22 cellular contexts compared by ENCODE assay signal in the genomic region with DNA sequence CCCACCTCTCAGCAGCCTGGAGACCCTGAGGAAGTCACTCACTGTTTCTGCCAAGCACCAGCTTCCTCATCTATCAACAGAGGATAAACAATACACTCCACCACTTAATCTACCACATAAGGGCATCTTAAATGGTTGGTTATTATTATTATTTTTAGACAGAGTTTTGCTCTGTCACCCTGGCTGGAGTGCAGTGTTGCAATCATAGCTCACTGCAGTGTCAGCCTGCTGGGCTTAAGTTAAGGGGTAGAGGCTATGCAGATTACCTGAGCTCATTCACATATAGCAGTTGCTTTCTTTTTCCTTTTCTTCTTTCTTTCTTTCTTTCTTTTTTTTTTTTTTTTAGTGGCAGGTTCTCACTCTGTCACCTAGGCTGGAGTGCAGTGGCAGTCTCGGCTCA. TPM values are rescaled to one million over a fixed set of nuclear protein-coding genes. Genes with fewer than 3 reads are reported as not detected.
DNase-seq lines count a peak whose midpoint lies in the region; ATAC-seq and TF ChIP-seq lines count a peak whose summit lies in the region.
"Had no signal": no experiment of that assay in that cellular context is flagged by ENCODE, and none has a peak within 500 bp of the region (broad histone marks: within the 10 kb centered on the region; RNA-seq: fewer than 3 reads in every experiment).

No MANE protein-coding gene starts in this region.

- DNase-seq in AG10803 (ENCODE audit: low read depth) (peak; percentile 42), MV-4-11 (lab: John Stamatoyannopoulos, UW) (peak; percentile 35), choroid plexus epithelial cell (ENCODE audit: low read depth) (peak; percentile 22), posterior vena cava (ENCODE audit: low spot score) (peak; percentile 40), MM.1S (no peak), DMS79 treated with DMSO at 0.1 percent for 48 hours (lab: John Stamatoyannopoulos, UW) (no peak)
- DNase-seq: CD4-positive, alpha-beta T cell; DMS153; EL; GOT3; NCI-H1048; NCI-H146; NCI-H2081 treated with DMSO at 0.1 percent for 48 hours; NCI-H774; PC-3; RPMI8226; SHP77 treated with DMSO at 0.1 percent for 48 hours; SK-N-SH had no signal

- H3K4me2 ChIP-seq in MM.1S (ENCODE audit: low read depth, low read length): no peak overlapping the region
- H3K4me2 ChIP-seq: SK-N-SH had no signal

- no peaks in the 10 kb centered on the region for H3K9me2 ChIP-seq in MM.1S (replicated peaks; ENCODE audit: insufficient read depth, low read length)
- H3K9me2 ChIP-seq: SK-N-SH had no signal

- no peaks in the 10 kb centered on the region for H3K27me3 ChIP-seq in MM.1S (replicated peaks; ENCODE audit: insufficient read depth, low read length)

- peaks cover 10% of the 10 kb centered on the region for H3K4me1 ChIP-seq in MM.1S (ENCODE audit: low read length)

- H3K27ac ChIP-seq in MM.1S (ENCODE audit: low read length): no peak overlapping the region

- H3K36me3 ChIP-seq in MM.1S (replicated peaks; ENCODE audit: insufficient read depth, low read length): no peaks in the 10 kb centered on the region

- H2AFZ ChIP-seq in MM.1S (ENCODE audit: low read length): no peak overlapping the region

- H3K79me2 ChIP-seq in MM.1S (ENCODE audit: low read length): no peaks in the 10 kb centered on the region

- H3K4me3 ChIP-seq in AG10803 (ENCODE audit: low read length): no peak overlapping the region
- H3K4me3 ChIP-seq in choroid plexus epithelial cell (ENCODE audit: low read depth, low read length): no peak overlapping the region
- H3K4me3 ChIP-seq in MM.1S (ENCODE audit: low read length): no peak overlapping the region
- H3K4me3 ChIP-seq: GM12878, K562 had no signal

- H3K9ac ChIP-seq in MM.1S (ENCODE audit: low read length): no peak overlapping the region
- H3K9ac ChIP-seq: SK-N-SH had no signal

- no peaks in the 10 kb centered on the region for H3F3A ChIP-seq in MM.1S (ENCODE audit: insufficient read depth, low read length)

- no peaks in the 10 kb centered on the region for H4K20me1 ChIP-seq in MM.1S (ENCODE audit: insufficient read depth, low read length)

- H3K9me3 ChIP-seq in MM.1S (replicated peaks; ENCODE audit: insufficient read depth, low read length): no peaks in the 10 kb centered on the region

- TF ChIP-seq CTCF in AG10803 (conservative IDR thresholded peaks at IDR 0.05; ENCODE audit: low read length) (no peak), choroid plexus epithelial cell (conservative IDR thresholded peaks at IDR 0.05; ENCODE audit: low read depth, low read length) (no peak), MM.1S (IDR thresholded peaks at IDR 0.05; ENCODE audit: low read length) (no peak)

- ATAC-seq in GM19328 (IDR thresholded peaks at IDR 0.05; ENCODE audit: unreplicated experiment): no peak
- ATAC-seq: GM12878, K562, PC-3 had no signal

- intact Hi-C loops in posterior vena cava (cut with DNase I): no loop called here

RNA-seq across cellular contexts. Expression of a gene that starts 59.5 kb away (rescaled TPM):
- 100 to 1,000 TPM; 354 to 999 TPM for total RNA-seq in posterior vena cava
- total RNA-seq: CD4-positive, alpha-beta T cell; NCI-H460 had no signal

Comparison
In these comparisons a context has a peak if more than half of its experiments do, and no peak if none do; other contexts are left out.
1. DNase-seq: peak in AG10803 (single experiment), MV-4-11 (single experiment), choroid plexus epithelial cell (single experiment) and posterior vena cava (single experiment); none in MM.1S (single experiment) and DMS79 treated with DMSO at 0.1 percent for 48 hours (single experiment).